Comparison of ENCODE assay signal across 34 cellular contexts in genomic region chr5:2705861-2706260, GRCh38. TPM values are rescaled to one million over a fixed set of nuclear protein-coding genes. Genes with fewer than 3 reads are reported as not detected.
"Had no signal": no experiment of that assay in that cellular context is flagged by ENCODE, and none has a peak within 500 bp of the region (broad histone marks: within the 10 kb centered on the region; RNA-seq: fewer than 3 reads in every experiment).

No MANE protein-coding gene starts in this region.

- FAIRE-seq: bronchial epithelial cell, TTC549 had no signal

- H3K27ac ChIP-seq: ascending aorta, cardiac muscle cell, VCaP had no signal

- H3K27me3 ChIP-seq: ascending aorta, cardiac muscle cell had no signal

- H3K4me1 ChIP-seq: ascending aorta had no signal

- H3K4me3 ChIP-seq: ascending aorta, cardiac muscle cell had no signal

- H3K36me3 ChIP-seq: ascending aorta, cardiac muscle cell had no signal

- H3K9me3 ChIP-seq: ascending aorta had no signal

- ATAC-seq: activated CD4-positive, alpha-beta T cell treated with anti-CD3 and anti-CD28 coated beads for 36 hours; activated CD4-positive, CD25-positive, alpha-beta regulatory T cell treated with anti-CD3 and anti-CD28 coated beads, Interleukin-2, amount 50 U/mL, for 24 hours; activated CD8-positive, alpha-beta memory T cell treated with anti-CD3 and anti-CD28 coated beads, Interleukin-2, amount 10 ng/mL, durations not matched to agents 7 days and 5 days; activated CD8-positive, alpha-beta T cell treated with anti-CD3 and anti-CD28 coated beads, Interleukin-2, amount 10 ng/mL, durations not matched to agents 7 days and 5 days; activated naive CD8-positive, alpha-beta T cell treated with anti-CD3 and anti-CD28 coated beads, Interleukin-2, amount 50 U/mL, for 24 hours; WTC11 had no signal

- DNase-seq: activated CD4-positive, alpha-beta memory T cell treated with anti-CD3 and anti-CD28 coated beads, Interleukin-2, amount 10 ng/mL, durations not matched to agents 7 days and 5 days; activated CD4-positive, alpha-beta T cell treated with anti-CD3 and anti-CD28 coated beads for 1 hour; activated CD4-positive, alpha-beta T cell treated with anti-CD3 and anti-CD28 coated beads for 36 hours; activated CD4-positive, alpha-beta T cell treated with anti-CD3 and anti-CD28 coated beads for 48 hours; activated CD4-positive, alpha-beta T cell treated with anti-CD3 and anti-CD28 coated beads, Interleukin-2, amount 10 ng/mL, durations not matched to agents 7 days and 5 days; activated CD4-positive, alpha-beta T cell treated with anti-CD3 and anti-CD28 coated beads, Interleukin-2, amount 50 U/mL, for 48 hours; activated CD4-positive, CD25-positive, alpha-beta regulatory T cell; activated CD8-positive, alpha-beta memory T cell treated with anti-CD3 and anti-CD28 coated beads for 24 hours; activated CD8-positive, alpha-beta memory T cell treated with anti-CD3 and anti-CD28 coated beads, Interleukin-2, amount 10 ng/mL, durations not matched to agents 7 days and 5 days; activated CD8-positive, alpha-beta memory T cell treated with anti-CD3 and anti-CD28 coated beads, Interleukin-2, amount 50 U/mL, for 48 hours; activated CD8-positive, alpha-beta T cell treated with anti-CD3 and anti-CD28 coated beads, Interleukin-2, amount 10 ng/mL, durations not matched to agents 7 days and 5 days; activated effector memory CD4-positive, alpha-beta T cell treated with Interleukin-2 at 50 U/mL for 16 hours; activated gamma-delta T cell; activated naive CD4-positive, alpha-beta T cell treated with anti-CD3 and anti-CD28 coated beads, Interleukin-2, amount 10 ng/mL, durations not matched to agents 7 days and 5 days; activated naive CD4-positive, alpha-beta T cell treated with Interleukin-2 at 50 U/mL for 16 hours; activated naive CD8-positive, alpha-beta T cell treated with anti-CD3 and anti-CD28 coated beads, Interleukin-2, amount 10 ng/mL, durations not matched to agents 7 days and 5 days; activated naive CD8-positive, alpha-beta T cell treated with anti-CD3 and anti-CD28 coated beads, Interleukin-2, amount 50 U/mL, for 24 hours; activated T-cell treated with anti-CD3 and anti-CD28 coated beads, Interleukin-2, amount 50 U/mL, for 24 hours; activated T-cell treated with anti-CD3 and anti-CD28 coated beads, Interleukin-2, amount 50 U/mL, for 48 hours; amygdala; anterior cingulate cortex; caudate nucleus; cerebellar nuclear complex; T-helper 1 cell; T-helper 2 cell; T-helper 9 cell had no signal

RNA-seq across cellular contexts. Expression of gene IRX2, which starts 45.6 kb away (rescaled TPM):
- total RNA-seq: activated CD4-positive, alpha-beta memory T cell treated with anti-CD3 and anti-CD28 coated beads, Interleukin-2, amount 10 ng/mL, durations not matched to agents 7 days and 5 days; activated CD4-positive, alpha-beta T cell treated with anti-CD3 and anti-CD28 coated beads for 36 hours; activated CD4-positive, alpha-beta T cell treated with anti-CD3 and anti-CD28 coated beads, Interleukin-2, amount 10 ng/mL, durations not matched to agents 7 days and 5 days; activated CD8-positive, alpha-beta memory T cell treated with anti-CD3 and anti-CD28 coated beads, Interleukin-2, amount 10 ng/mL, durations not matched to agents 7 days and 5 days; activated CD8-positive, alpha-beta T cell treated with anti-CD3 and anti-CD28 coated beads, Interleukin-2, amount 10 ng/mL, durations not matched to agents 7 days and 5 days; activated naive CD8-positive, alpha-beta T cell treated with anti-CD3 and anti-CD28 coated beads, Interleukin-2, amount 10 ng/mL, durations not matched to agents 7 days and 5 days; activated T-helper 2 cell treated with anti-CD3 and anti-CD28 coated beads, Interferon-gamma antibody, Interleukin-2, Interleukin-4, amounts not matched to agents 10 μg/mL and 5 μg/mL and 100 μg/mL, durations not matched to agents 14 hours and 24 hours and 36 hours; ascending aorta had no signal
